Comparison of ENCODE assay signal across 32 cellular contexts in the genomic region with DNA sequence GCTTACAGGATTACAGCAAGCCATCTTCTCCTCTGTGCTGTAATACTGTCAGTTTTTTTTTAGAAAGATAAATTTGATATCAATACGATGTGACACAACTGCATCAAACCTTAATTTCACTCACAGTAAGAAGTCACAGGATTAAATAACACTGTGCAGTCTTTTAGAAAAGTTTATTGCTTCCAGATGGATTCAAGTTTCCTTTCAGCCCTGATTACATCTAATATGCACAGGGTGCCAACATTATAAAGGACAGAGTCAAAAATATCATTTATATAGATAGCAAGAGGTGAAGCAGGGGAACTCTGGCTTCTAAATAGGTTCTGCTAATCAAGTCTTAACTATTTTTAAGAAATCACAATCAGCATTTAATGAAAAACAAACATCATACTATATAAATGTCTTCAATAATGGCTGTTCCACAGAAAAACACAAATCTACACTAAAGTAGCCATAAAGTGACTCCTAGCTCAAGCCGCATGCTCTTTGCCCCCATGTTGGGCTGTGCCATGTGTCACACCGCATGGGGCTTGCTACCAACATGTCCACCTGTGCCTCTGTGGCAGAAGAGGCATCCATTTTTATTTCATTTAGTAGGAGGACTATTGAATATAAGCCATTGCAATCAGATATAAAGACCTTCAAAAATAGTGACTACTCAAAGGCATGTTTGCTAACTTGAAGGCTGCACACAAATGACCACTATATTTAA. TPM values are rescaled to one million over a fixed set of nuclear protein-coding genes. Genes with fewer than 3 reads are reported as not detected.
"Had no signal": no experiment of that assay in that cellular context is flagged by ENCODE, and none has a peak within 500 bp of the region (broad histone marks: within the 10 kb centered on the region; RNA-seq: fewer than 3 reads in every experiment).

No MANE protein-coding gene starts in this region.

- H3K27ac ChIP-seq: epithelial cell of prostate, heart right ventricle, pancreas, psoas muscle, tibial artery had no signal

- H3K4me1 ChIP-seq: heart right ventricle, pancreas, psoas muscle, tibial artery had no signal

- H3K4me1 Mint-ChIP-seq: nephron had no signal

- H3K4me3 ChIP-seq: heart right ventricle, pancreas, psoas muscle, tibial artery had no signal

- H3K36me3 Mint-ChIP-seq: activated naive CD8-positive, alpha-beta T cell treated with anti-CD3 and anti-CD28 coated beads, Interleukin-2, amount 10 ng/mL, durations not matched to agents 7 days and 5 days; WTC11 had no signal

- H3K9me3 Mint-ChIP-seq: activated naive CD8-positive, alpha-beta T cell treated with anti-CD3 and anti-CD28 coated beads, Interleukin-2, amount 10 ng/mL, durations not matched to agents 7 days and 5 days; activated T-cell treated with anti-CD3 and anti-CD28 coated beads, Interleukin-2, amount 50 U/mL, for 4 hours; activated T-helper 2 cell treated with anti-CD3 and anti-CD28 coated beads, Interferon-gamma antibody, Interleukin-2, Interleukin-4, amounts not matched to agents 10 μg/mL and 5 μg/mL and 100 μg/mL, durations not matched to agents 14 hours and 24 hours and 36 hours had no signal

- ATAC-seq: activated T-cell treated with anti-CD3 and anti-CD28 coated beads, Interleukin-2, amount 50 U/mL, for 4 hours; heart right ventricle; left colon; pancreas; psoas muscle; right cardiac atrium; stimulated activated naive CD8-positive, alpha-beta T cell treated with anti-CD3 and anti-CD28 coated beads, Interleukin-15, Interleukin-2, amounts not matched to agents 100 U/mL and 50 U/mL, for 24 hours; WTC11 had no signal

- H3K27me3 ChIP-seq: pancreas, tibial artery had no signal

- H3K36me3 ChIP-seq: heart right ventricle, pancreas, tibial artery had no signal

- H3K4me3 Mint-ChIP-seq: activated naive CD8-positive, alpha-beta T cell treated with anti-CD3 and anti-CD28 coated beads, Interleukin-2, amount 10 ng/mL, durations not matched to agents 7 days and 5 days; activated T-cell treated with anti-CD3 and anti-CD28 coated beads, Interleukin-2, amount 50 U/mL, for 4 hours; nephron; WTC11 had no signal

- H3K9me3 ChIP-seq: heart right ventricle, pancreas, psoas muscle, tibial artery had no signal

- H3K27ac Mint-ChIP-seq: activated naive CD8-positive, alpha-beta T cell treated with anti-CD3 and anti-CD28 coated beads, Interleukin-2, amount 10 ng/mL, durations not matched to agents 7 days and 5 days; activated T-helper 2 cell treated with anti-CD3 and anti-CD28 coated beads, Interferon-gamma antibody, Interleukin-2, Interleukin-4, amounts not matched to agents 10 μg/mL and 5 μg/mL and 100 μg/mL, durations not matched to agents 14 hours and 24 hours and 36 hours; nephron; WTC11 had no signal

- DNase-seq: activated CD4-positive, alpha-beta T cell treated with anti-CD3 and anti-CD28 coated beads, Interleukin-2, amount 50 U/mL, for 4 hours; activated CD8-positive, alpha-beta memory T cell treated with anti-CD3 and anti-CD28 coated beads for 24 hours; activated CD8-positive, alpha-beta memory T cell treated with anti-CD3 and anti-CD28 coated beads, Interleukin-2, amount 50 U/mL, for 48 hours; activated naive CD4-positive, alpha-beta T cell; activated naive CD8-positive, alpha-beta T cell treated with anti-CD3 and anti-CD28 coated beads, Interleukin-2, amount 10 ng/mL, durations not matched to agents 7 days and 5 days; activated T-cell treated with anti-CD3 and anti-CD28 coated beads, Interleukin-2, amount 50 U/mL, for 4 hours; amygdala; cerebellar nuclear complex; cortex of kidney; foreskin fibroblast; heart right ventricle; left colon; mesenchymal stem cell; pancreas; psoas muscle; right cardiac atrium; stimulated activated CD4-positive, alpha-beta T cell treated with anti-CD3 and anti-CD28 coated beads, Interleukin-12 subunit alpha, Interleukin-12 subunit beta, amount 100 ng/mL, for 4 hours; stimulated activated CD4-positive, alpha-beta T cell treated with anti-CD3 and anti-CD28 coated beads, Interleukin-4, amount 100 ng/mL, for 4 hours; stimulated activated naive CD8-positive, alpha-beta T cell treated with anti-CD3 and anti-CD28 coated beads, Interleukin-15, Interleukin-2, amounts not matched to agents 100 U/mL and 50 U/mL, for 24 hours; T1000; tibial artery had no signal

RNA-seq across cellular contexts. Expression of gene CERKL, which starts 35.0 kb away (rescaled TPM):
- total RNA-seq: activated naive CD8-positive, alpha-beta T cell treated with anti-CD3 and anti-CD28 coated beads, Interleukin-2, amount 10 ng/mL, durations not matched to agents 7 days and 5 days; activated T-helper 2 cell treated with anti-CD3 and anti-CD28 coated beads, Interferon-gamma antibody, Interleukin-2, Interleukin-4, amounts not matched to agents 10 μg/mL and 5 μg/mL and 100 μg/mL, durations not matched to agents 14 hours and 24 hours and 36 hours; bronchial epithelial cell; heart right ventricle; lower leg skin; myocyte; psoas muscle; right cardiac atrium; skeletal muscle tissue had no signal
- polyA plus RNA-seq: heart right ventricle, psoas muscle, right cardiac atrium had no signal

RNA-seq across cellular contexts. Expression of gene NEUROD1, which starts 58.4 kb away (rescaled TPM):
- total RNA-seq: activated naive CD8-positive, alpha-beta T cell treated with anti-CD3 and anti-CD28 coated beads, Interleukin-2, amount 10 ng/mL, durations not matched to agents 7 days and 5 days; activated T-cell treated with anti-CD3 and anti-CD28 coated beads, Interleukin-2, amount 50 U/mL, for 4 hours; activated T-helper 2 cell treated with anti-CD3 and anti-CD28 coated beads, Interferon-gamma antibody, Interleukin-2, Interleukin-4, amounts not matched to agents 10 μg/mL and 5 μg/mL and 100 μg/mL, durations not matched to agents 14 hours and 24 hours and 36 hours; bronchial epithelial cell; heart right ventricle; lower leg skin; mononuclear cell; myocyte; psoas muscle; right cardiac atrium; skeletal muscle tissue; ureter had no signal
- polyA plus RNA-seq: heart right ventricle, keratinocyte, psoas muscle, right cardiac atrium had no signal
